In genomic region chr16:71289732-71290062, GRCh38 we compare ENCODE assay signal across 8 cellular contexts. TPM values are rescaled to one million over a fixed set of nuclear protein-coding genes. Genes with fewer than 3 reads are reported as not detected.
DNase-seq lines count a peak whose midpoint lies in the region; ATAC-seq and TF ChIP-seq lines count a peak whose summit lies in the region.

No MANE protein-coding gene starts in this region.

- H3K79me2 ChIP-seq in DOHH2 (ENCODE audit: control insufficient read depth, low read length) = peaks cover 15% of the 10 kb centered on the region

- peak overlapping the region; percentile 92 for H3K4me3 ChIP-seq in DOHH2 (ENCODE audit: low read length)
- H3K4me3 ChIP-seq in Peyer's patch = peak overlapping the region; percentile 60 to 89 (median 66)
- peak overlapping the region; percentile 69 to 87 (median 76) for H3K4me3 ChIP-seq in esophagus muscularis mucosa
- H3K4me3 ChIP-seq in prostate gland = peak overlapping the region; percentile 73 to 80

- H3K4me2 ChIP-seq in DOHH2 (ENCODE audit: low read length) = peak overlapping the region; percentile 84

- TF ChIP-seq EP300 in esophagus muscularis mucosa (IDR thresholded peaks at IDR 0.05) = no peak

- peaks cover 16% of the 10 kb centered on the region for H3K4me1 ChIP-seq in DOHH2 (ENCODE audit: control insufficient read depth, low read length)
- peaks cover 0 to 18% (median 1%) of the 10 kb centered on the region in 4 donors for H3K4me1 ChIP-seq in Peyer's patch
- peaks cover 12 to 30% (median 20%) of the 10 kb centered on the region in 4 donors for H3K4me1 ChIP-seq in esophagus muscularis mucosa
- H3K4me1 ChIP-seq in prostate gland (replicated peaks) = no peaks in the 10 kb centered on the region

- TF ChIP-seq POLR2A in Peyer's patch (IDR thresholded peaks at IDR 0.05) (no peak), esophagus muscularis mucosa (IDR thresholded peaks at IDR 0.05; ENCODE audit: low read depth) (no peak), prostate gland (IDR thresholded peaks at IDR 0.05) (no peak)

- no peak for ATAC-seq in GM19023 (IDR thresholded peaks at IDR 0.05; ENCODE audit: unreplicated experiment)

- H3K27me3 ChIP-seq in DOHH2 (ENCODE audit: control insufficient read depth, low read length) = peaks cover 5% of the 10 kb centered on the region; the same call in 1 of the 2 replicates
- H3K27me3 ChIP-seq in Peyer's patch = no peaks in the 10 kb centered on the region
- peaks cover 0 to 23% (median 0%) of the 10 kb centered on the region in 4 donors for H3K27me3 ChIP-seq in esophagus muscularis mucosa
- no peaks in the 10 kb centered on the region for H3K27me3 ChIP-seq in prostate gland (replicated peaks; ENCODE audit: insufficient read depth)

- TF ChIP-seq CTCF in DOHH2 (IDR thresholded peaks at IDR 0.05; ENCODE audit: low read depth, low read length, poor library complexity, severe bottlenecking) = no peak
- TF ChIP-seq CTCF in Peyer's patch (IDR thresholded peaks at IDR 0.05) = no peak
- no peak for TF ChIP-seq CTCF in esophagus muscularis mucosa (IDR thresholded peaks at IDR 0.05)
- TF ChIP-seq CTCF in prostate gland (IDR thresholded peaks at IDR 0.05) = no peak

- H3K27ac ChIP-seq in DOHH2 (ENCODE audit: low read depth, low read length) = peak overlapping the region; percentile 34
- peak overlapping the region; percentile 82 to 92 (median 91) for H3K27ac ChIP-seq in Peyer's patch
- peak overlapping the region; percentile 85 to 94 (median 92) for H3K27ac ChIP-seq in esophagus muscularis mucosa (replicated peaks in 1 of 4)
- H3K27ac ChIP-seq in prostate gland = peak overlapping the region; percentile 90 to 91

- 19% methylated on average over 2 of the region's 2 CpGs for WGBS in esophagus muscularis mucosa
- 9% methylated on average over 2 of the region's 2 CpGs for WGBS in prostate gland

- H3K9me3 ChIP-seq in DOHH2 (ENCODE audit: control insufficient read depth, insufficient read depth, low read length) = no peaks in the 10 kb centered on the region
- no peaks in the 10 kb centered on the region for H3K9me3 ChIP-seq in Peyer's patch
- no peaks in the 10 kb centered on the region for H3K9me3 ChIP-seq in esophagus muscularis mucosa
- H3K9me3 ChIP-seq in prostate gland = no peaks in the 10 kb centered on the region

- H3K36me3 ChIP-seq in DOHH2 (ENCODE audit: control insufficient read depth, low read length) (peaks cover 19% of the 10 kb centered on the region), Peyer's patch (peaks cover 0 to 23% (median 0%) of the 10 kb centered on the region in 3 donors), esophagus muscularis mucosa (peaks cover 0 to 25% (median 16%) of the 10 kb centered on the region in 4 donors), prostate gland (no peaks in the 10 kb centered on the region)

- intact Hi-C loops in esophagus muscularis mucosa (cut with DNase I) = no loop called here
- intact Hi-C loops in prostate gland (cut with DNase I) = no loop called here

- DNase-seq in Peyer's patch (no peak), esophagus muscularis mucosa (ENCODE audit: extremely low spot score) (no peak), prostate gland (ENCODE audit: low spot score) (no peak), SKM-1 (lab: John Stamatoyannopoulos, UW; ENCODE audit: unreplicated experiment) (no peak), dermis blood vessel endothelial cell (no peak), midbrain (lab: John Stamatoyannopoulos, UW) (no peak)

- no peaks in the 10 kb centered on the region for H3K9me2 ChIP-seq in DOHH2 (replicated peaks; ENCODE audit: control insufficient read depth, low read length)

- H4K20me1 ChIP-seq in DOHH2 (ENCODE audit: control insufficient read depth, insufficient read depth, low read depth, low read length) = no peaks in the 10 kb centered on the region

- peaks cover 3% of the 10 kb centered on the region for H3F3A ChIP-seq in DOHH2 (ENCODE audit: control insufficient read depth, insufficient read depth)

RNA-seq across cellular contexts. Expression of gene CMTR2, which starts 0.5 kb away (rescaled TPM):
- total RNA-seq in Peyer's patch (10 to 100 TPM; 18.2 to 50.6 (median 37.0) TPM), esophagus muscularis mucosa (10 to 100 TPM; 12.2 to 19.0 (median 15.8) TPM), prostate gland (10 to 100 TPM; 16.6 to 26.2 TPM), dermis blood vessel endothelial cell (40.5 and 42.7 TPM in 2 replicates)

RNA-seq across cellular contexts. Expression of gene HYDIN, which starts 59.2 kb away (rescaled TPM):
- 1 to 10 TPM in 2 of 4 donors, under 1 TPM in 1, not detected in 1; 0.35 to 4.6 (median 3.3) TPM for total RNA-seq in Peyer's patch
- total RNA-seq in esophagus muscularis mucosa = 1 to 10 TPM in 3 of 4 donors, under 1 TPM in 1; 0.32 to 2.6 (median 1.5) TPM
- total RNA-seq in prostate gland = 10 to 100 TPM in 1 of 2 donors, 1 to 10 TPM in 1; 1.5 to 12.5 TPM
- total RNA-seq in dermis blood vessel endothelial cell = 0.17 TPM in 1 of 2 replicates, not detected in the other

Comparison
In these comparisons a context has a peak if more than half of its experiments do, and no peak if none do; other contexts are left out.
1. H3K27ac ChIP-seq: peak in every context shown above with its lines; median percentile 92 in esophagus muscularis mucosa; 91 in Peyer's patch; 90 in prostate gland; 34 in DOHH2.